Comparison of ENCODE assay signal across 10 cellular contexts in the genomic region with DNA sequence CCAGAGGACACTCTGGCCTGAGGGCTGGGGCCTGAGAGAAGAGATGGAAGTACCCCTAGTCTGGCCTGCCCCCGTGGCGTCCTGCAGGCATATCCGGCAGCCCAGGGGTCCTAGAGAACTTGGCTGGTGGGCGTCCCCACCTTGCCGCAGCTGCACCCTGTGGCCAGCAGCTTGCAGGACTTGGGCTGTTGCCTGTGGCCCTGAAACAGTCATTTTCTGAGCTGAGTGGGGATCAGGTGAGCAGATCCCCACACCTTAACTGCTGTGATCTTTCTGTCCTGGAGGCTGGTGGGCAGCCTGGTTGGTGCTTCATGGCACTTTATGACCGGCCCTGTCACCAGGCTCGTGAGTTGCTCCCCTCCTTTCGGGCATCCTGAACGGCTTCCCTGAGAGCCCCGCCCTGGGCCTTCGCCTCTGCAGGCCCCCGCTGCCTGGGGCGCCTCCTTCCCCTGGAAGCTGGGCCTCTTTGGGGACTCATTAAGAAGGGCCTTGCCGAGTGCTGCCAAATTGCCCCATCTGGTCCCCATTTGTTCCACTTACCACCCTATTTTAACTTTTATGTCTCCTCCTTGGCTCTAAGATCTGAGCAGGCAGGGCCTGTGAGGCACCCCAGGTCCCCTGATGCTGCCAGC.
DNase-seq lines count a peak whose midpoint lies in the region; TF ChIP-seq lines count a peak whose summit lies in the region.
"Had no signal": no experiment of that assay in that cellular context is flagged by ENCODE, and none has a peak within 500 bp of the region (broad histone marks: within the 10 kb centered on the region; RNA-seq: fewer than 3 reads in every experiment).

No MANE protein-coding gene starts in this region.

- H3K4me1 ChIP-seq in DOHH2 (ENCODE audit: control insufficient read depth, low read length) = peaks cover 97% of the 10 kb centered on the region

- DNase-seq in NCI-H1694 (lab: John Stamatoyannopoulos, UW) (peak; percentile 25), osteocyte (ENCODE audit: extremely low spot score, unreplicated experiment) (no peak), activated gamma-delta T cell (lab: John Stamatoyannopoulos, UW) (no peak), amygdala (lab: John Stamatoyannopoulos, UW) (no peak), RKO (ENCODE audit: low spot score) (no peak), DMS79 treated with DMSO at 0.1 percent for 48 hours (lab: John Stamatoyannopoulos, UW) (no peak)
- DNase-seq: HCEC 1CT had no signal

- H4K20me1 ChIP-seq in DOHH2 (ENCODE audit: control insufficient read depth, insufficient read depth, low read depth, low read length) = no peaks in the 10 kb centered on the region

- H3K27ac Mint-ChIP-seq in osteocyte (ENCODE audit: unreplicated experiment) = peak overlapping the region; percentile 84

- peaks cover 21% of the 10 kb centered on the region for H3K79me2 ChIP-seq in DOHH2 (ENCODE audit: control insufficient read depth, low read length)

- no peaks in the 10 kb centered on the region for H3K27me3 ChIP-seq in DOHH2 (ENCODE audit: control insufficient read depth, low read length)

- H3K36me3 ChIP-seq in DOHH2 (ENCODE audit: control insufficient read depth, low read length) = peaks cover 35% of the 10 kb centered on the region

- H3K4me2 ChIP-seq in DOHH2 (ENCODE audit: low read length) = peak overlapping the region; percentile 93

- peaks cover 96% of the 10 kb centered on the region for H3K4me1 Mint-ChIP-seq in osteocyte (ENCODE audit: unreplicated experiment)

- H3K9me3 Mint-ChIP-seq in osteocyte (ENCODE audit: unreplicated experiment) = no peaks in the 10 kb centered on the region

- no peaks in the 10 kb centered on the region for H3K27me3 Mint-ChIP-seq in osteocyte (ENCODE audit: unreplicated experiment)

- no peak overlapping the region for H3K4me3 Mint-ChIP-seq in osteocyte (ENCODE audit: unreplicated experiment)

- TF ChIP-seq CTCF in DOHH2 (IDR thresholded peaks at IDR 0.05; ENCODE audit: low read depth, low read length, poor library complexity, severe bottlenecking) (no peak), osteocyte (IDR thresholded peaks at IDR 0.05) (no peak)

- H3K27ac ChIP-seq in DOHH2 (ENCODE audit: low read depth, low read length) (peak overlapping the region; percentile 100), cingulate gyrus (ENCODE audit: low read depth, low read length) (peak overlapping the region; percentile 54)
- H3K27ac ChIP-seq: epithelial cell of prostate had no signal

- no peaks in the 10 kb centered on the region for H3K9me2 ChIP-seq in DOHH2 (replicated peaks; ENCODE audit: control insufficient read depth, low read length)

- peaks cover 3% of the 10 kb centered on the region for H3K36me3 Mint-ChIP-seq in osteocyte (ENCODE audit: unreplicated experiment)

- H3F3A ChIP-seq in DOHH2 (ENCODE audit: control insufficient read depth, insufficient read depth) = peaks cover 56% of the 10 kb centered on the region

- H3K9me3 ChIP-seq in DOHH2 (ENCODE audit: control insufficient read depth, insufficient read depth, low read length) = no peaks in the 10 kb centered on the region

- H3K4me3 ChIP-seq in DOHH2 (ENCODE audit: low read length) = peak overlapping the region; percentile 67
